ENCODE assay signal across 1 cellular context in the genomic region with DNA sequence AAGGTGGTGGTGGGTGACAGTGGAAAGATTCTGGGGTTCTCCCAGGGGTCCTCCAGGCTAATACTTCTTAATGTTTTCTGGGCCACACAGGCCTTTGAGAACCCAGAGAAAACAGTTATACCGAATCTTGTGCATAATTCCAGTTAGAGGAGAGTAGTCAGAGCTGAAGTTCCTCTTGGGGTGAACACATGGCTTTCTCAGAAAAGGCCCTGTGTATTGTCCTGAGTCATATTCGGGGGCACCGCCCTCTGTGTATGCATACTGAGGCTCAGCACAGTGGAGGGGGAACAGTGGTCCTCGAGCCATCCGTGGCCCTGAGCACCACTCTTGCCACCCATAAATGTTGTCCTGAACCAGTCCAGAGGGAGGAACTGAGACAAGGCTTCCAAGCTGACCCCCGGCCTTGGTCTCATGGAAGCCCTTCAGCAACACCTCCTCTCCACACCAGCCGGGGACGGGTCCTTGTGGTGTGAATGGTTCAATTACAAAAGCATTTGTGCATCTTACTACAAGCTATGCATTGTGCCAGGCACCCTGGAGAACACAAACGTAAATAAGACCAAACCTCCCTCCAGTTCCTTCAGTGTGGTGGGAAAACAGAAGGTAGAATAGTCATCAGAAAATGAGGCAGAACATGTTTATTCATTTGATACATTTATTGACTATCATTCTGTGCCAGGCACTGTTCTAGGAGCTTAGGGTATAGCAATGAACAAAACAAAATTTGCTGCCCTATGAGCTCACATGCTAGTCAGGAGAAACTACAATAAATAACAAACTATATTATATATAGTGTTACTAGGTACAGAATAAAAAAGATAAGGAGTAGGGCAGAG.
TF ChIP-seq lines count a peak whose summit lies in the region.

No MANE protein-coding gene starts in this region.

TF ChIP-seq in HepG2, 621 proteins besides CTCF, POLR2A, EP300 and RAD21 (continued from another document and continues in another):
- TF ChIP-seq, protein P1, sequence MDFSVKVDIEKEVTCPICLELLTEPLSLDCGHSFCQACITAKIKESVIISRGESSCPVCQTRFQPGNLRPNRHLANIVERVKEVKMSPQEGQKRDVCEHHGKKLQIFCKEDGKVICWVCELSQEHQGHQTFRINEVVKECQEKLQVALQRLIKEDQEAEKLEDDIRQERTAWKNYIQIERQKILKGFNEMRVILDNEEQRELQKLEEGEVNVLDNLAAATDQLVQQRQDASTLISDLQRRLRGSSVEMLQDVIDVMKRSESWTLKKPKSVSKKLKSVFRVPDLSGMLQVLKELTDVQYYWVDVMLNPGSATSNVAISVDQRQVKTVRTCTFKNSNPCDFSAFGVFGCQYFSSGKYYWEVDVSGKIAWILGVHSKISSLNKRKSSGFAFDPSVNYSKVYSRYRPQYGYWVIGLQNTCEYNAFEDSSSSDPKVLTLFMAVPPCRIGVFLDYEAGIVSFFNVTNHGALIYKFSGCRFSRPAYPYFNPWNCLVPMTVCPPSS (IDR thresholded peaks at IDR 0.05) = no peak
- TF ChIP-seq SALL2 (CRISPR knock-in tag; IDR thresholded peaks at IDR 0.05) (0 out of 2 replicates have a peak, but pooled peaks have one; percentile 25), FOSL1 (CRISPR knock-in tag; IDR thresholded peaks at IDR 0.05; ENCODE audit: borderline replicate concordance) (0 out of 2 replicates have a peak, but pooled peaks have one; percentile 22), ZNF570 (CRISPR knock-in tag; IDR thresholded peaks at IDR 0.05; ENCODE audit: borderline replicate concordance) (no peak), HOXA3 (CRISPR knock-in tag; IDR thresholded peaks at IDR 0.05) (peak; percentile 51; the same call in 1 of the 2 replicates), KMT2B (CRISPR knock-in tag; IDR thresholded peaks at IDR 0.05) (no peak), ZNF674 (CRISPR knock-in tag; IDR thresholded peaks at IDR 0.05; ENCODE audit: low read depth) (no peak), HNRNPH1 (optimal IDR thresholded peaks at IDR 0.05; ENCODE audit: low read depth, low read length) (no peak), ZNF781 (CRISPR knock-in tag; IDR thresholded peaks at IDR 0.05; ENCODE audit: borderline replicate concordance, not compliant biosample characterization) (peak; percentile 31), GABPA (IDR thresholded peaks at IDR 0.05; ENCODE audit: low read depth, low read length) (no peak), GABPA (CRISPR knock-in tag; IDR thresholded peaks at IDR 0.05; ENCODE audit: low read depth) (no peak), SP2 (CRISPR knock-in tag; IDR thresholded peaks at IDR 0.05) (0 out of 2 replicates have a peak, but pooled peaks have one; percentile 1), RCOR2 (CRISPR knock-in tag; IDR thresholded peaks at IDR 0.05) (0 out of 2 replicates have a peak, but pooled peaks have one; percentile 11), SYNCRIP (IDR thresholded peaks at IDR 0.05; ENCODE audit: insufficient read depth, low read depth, low read length) (no peak), ZNF589 (CRISPR knock-in tag; conservative IDR thresholded peaks at IDR 0.05) (peak; percentile 86), ZNF432 (CRISPR knock-in tag; IDR thresholded peaks at IDR 0.05; ENCODE audit: borderline replicate concordance) (no peak), ZNF720 (CRISPR knock-in tag; IDR thresholded peaks at IDR 0.05) (0 out of 2 replicates have a peak, but pooled peaks have one; percentile 84), NR3C1 (CRISPR knock-in tag; IDR thresholded peaks at IDR 0.05) (no peak), ZNF136 (CRISPR knock-in tag; IDR thresholded peaks at IDR 0.05; ENCODE audit: low read depth) (no peak), RBFOX2 (IDR thresholded peaks at IDR 0.05; ENCODE audit: low read depth, low read length) (peak; percentile 78), CC2D1A (CRISPR knock-in tag; IDR thresholded peaks at IDR 0.05) (peak; percentile 94; the same call in 1 of the 2 replicates), ZNF34 (CRISPR knock-in tag; IDR thresholded peaks at IDR 0.05; ENCODE audit: borderline replicate concordance) (0 out of 2 replicates have a peak, but pooled peaks have one; percentile 59), FLYWCH1 (CRISPR knock-in tag; IDR thresholded peaks at IDR 0.05) (0 out of 2 replicates have a peak, but pooled peaks have one; percentile 78), JUNB (CRISPR knock-in tag; IDR thresholded peaks at IDR 0.05; ENCODE audit: borderline replicate concordance) (0 out of 2 replicates have a peak, but pooled peaks have one; percentile 5), ZNF878 (CRISPR knock-in tag; IDR thresholded peaks at IDR 0.05) (no peak), PTBP1 (IDR thresholded peaks at IDR 0.05; ENCODE audit: low read depth, low read length, poor library complexity, severe bottlenecking) (no peak), ZNF562 (CRISPR knock-in tag; IDR thresholded peaks at IDR 0.05; ENCODE audit: borderline replicate concordance) (peak; percentile 84)
- TF ChIP-seq, protein P2, sequence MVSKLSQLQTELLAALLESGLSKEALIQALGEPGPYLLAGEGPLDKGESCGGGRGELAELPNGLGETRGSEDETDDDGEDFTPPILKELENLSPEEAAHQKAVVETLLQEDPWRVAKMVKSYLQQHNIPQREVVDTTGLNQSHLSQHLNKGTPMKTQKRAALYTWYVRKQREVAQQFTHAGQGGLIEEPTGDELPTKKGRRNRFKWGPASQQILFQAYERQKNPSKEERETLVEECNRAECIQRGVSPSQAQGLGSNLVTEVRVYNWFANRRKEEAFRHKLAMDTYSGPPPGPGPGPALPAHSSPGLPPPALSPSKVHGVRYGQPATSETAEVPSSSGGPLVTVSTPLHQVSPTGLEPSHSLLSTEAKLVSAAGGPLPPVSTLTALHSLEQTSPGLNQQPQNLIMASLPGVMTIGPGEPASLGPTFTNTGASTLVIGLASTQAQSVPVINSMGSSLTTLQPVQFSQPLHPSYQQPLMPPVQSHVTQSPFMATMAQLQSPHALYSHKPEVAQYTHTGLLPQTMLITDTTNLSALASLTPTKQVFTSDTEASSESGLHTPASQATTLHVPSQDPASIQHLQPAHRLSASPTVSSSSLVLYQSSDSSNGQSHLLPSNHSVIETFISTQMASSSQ (IDR thresholded peaks at IDR 0.05; ENCODE audit: low read depth) = no peak
- TF ChIP-seq, protein P2 (CRISPR knock-in tag; IDR thresholded peaks at IDR 0.05; ENCODE audit: borderline replicate concordance) = no peak
- TF ChIP-seq, protein P3, sequence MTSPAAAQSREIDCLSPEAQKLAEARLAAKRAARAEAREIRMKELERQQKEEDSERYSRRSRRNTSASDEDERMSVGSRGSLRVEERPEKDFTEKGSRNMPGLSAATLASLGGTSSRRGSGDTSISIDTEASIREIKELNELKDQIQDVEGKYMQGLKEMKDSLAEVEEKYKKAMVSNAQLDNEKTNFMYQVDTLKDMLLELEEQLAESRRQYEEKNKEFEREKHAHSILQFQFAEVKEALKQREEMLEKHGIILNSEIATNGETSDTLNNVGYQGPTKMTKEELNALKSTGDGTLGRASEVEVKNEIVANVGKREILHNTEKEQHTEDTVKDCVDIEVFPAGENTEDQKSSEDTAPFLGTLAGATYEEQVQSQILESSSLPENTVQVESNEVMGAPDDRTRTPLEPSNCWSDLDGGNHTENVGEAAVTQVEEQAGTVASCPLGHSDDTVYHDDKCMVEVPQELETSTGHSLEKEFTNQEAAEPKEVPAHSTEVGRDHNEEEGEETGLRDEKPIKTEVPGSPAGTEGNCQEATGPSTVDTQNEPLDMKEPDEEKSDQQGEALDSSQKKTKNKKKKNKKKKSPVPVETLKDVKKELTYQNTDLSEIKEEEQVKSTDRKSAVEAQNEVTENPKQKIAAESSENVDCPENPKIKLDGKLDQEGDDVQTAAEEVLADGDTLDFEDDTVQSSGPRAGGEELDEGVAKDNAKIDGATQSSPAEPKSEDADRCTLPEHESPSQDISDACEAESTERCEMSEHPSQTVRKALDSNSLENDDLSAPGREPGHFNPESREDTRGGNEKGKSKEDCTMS (CRISPR knock-in tag; conservative IDR thresholded peaks at IDR 0.05) = no peak
- TF ChIP-seq, protein P4, sequence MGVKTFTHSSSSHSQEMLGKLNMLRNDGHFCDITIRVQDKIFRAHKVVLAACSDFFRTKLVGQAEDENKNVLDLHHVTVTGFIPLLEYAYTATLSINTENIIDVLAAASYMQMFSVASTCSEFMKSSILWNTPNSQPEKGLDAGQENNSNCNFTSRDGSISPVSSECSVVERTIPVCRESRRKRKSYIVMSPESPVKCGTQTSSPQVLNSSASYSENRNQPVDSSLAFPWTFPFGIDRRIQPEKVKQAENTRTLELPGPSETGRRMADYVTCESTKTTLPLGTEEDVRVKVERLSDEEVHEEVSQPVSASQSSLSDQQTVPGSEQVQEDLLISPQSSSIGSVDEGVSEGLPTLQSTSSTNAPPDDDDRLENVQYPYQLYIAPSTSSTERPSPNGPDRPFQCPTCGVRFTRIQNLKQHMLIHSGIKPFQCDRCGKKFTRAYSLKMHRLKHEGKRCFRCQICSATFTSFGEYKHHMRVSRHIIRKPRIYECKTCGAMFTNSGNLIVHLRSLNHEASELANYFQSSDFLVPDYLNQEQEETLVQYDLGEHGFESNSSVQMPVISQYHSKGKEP (CRISPR knock-in tag; IDR thresholded peaks at IDR 0.05) = no peak
- TF ChIP-seq, protein P5, sequence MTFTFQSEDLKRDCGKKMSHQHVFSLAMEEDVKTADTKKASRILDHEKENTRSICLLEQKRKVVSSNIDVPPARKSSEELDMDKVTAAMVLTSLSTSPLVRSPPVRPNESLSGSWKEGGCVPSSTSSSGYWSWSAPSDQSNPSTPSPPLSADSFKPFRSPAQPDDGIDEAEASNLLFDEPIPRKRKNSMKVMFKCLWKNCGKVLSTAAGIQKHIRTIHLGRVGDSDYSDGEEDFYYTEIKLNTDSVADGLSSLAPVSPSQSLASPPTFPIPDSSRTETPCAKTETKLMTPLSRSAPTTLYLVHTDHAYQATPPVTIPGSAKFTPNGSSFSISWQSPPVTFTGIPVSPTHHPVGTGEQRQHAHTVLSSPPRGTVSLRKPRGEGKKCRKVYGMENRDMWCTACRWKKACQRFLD (CRISPR knock-in tag; IDR thresholded peaks at IDR 0.05; ENCODE audit: borderline replicate concordance) = 0 out of 2 replicates have a peak, but pooled peaks have one; percentile 69
- TF ChIP-seq, protein P6, sequence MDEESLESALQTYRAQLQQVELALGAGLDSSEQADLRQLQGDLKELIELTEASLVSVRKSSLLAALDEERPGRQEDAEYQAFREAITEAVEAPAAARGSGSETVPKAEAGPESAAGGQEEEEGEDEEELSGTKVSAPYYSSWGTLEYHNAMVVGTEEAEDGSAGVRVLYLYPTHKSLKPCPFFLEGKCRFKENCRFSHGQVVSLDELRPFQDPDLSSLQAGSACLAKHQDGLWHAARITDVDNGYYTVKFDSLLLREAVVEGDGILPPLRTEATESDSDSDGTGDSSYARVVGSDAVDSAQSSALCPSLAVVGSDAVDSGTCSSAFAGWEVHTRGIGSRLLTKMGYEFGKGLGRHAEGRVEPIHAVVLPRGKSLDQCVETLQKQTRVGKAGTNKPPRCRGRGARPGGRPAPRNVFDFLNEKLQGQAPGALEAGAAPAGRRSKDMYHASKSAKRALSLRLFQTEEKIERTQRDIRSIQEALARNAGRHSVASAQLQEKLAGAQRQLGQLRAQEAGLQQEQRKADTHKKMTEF (CRISPR knock-in tag; IDR thresholded peaks at IDR 0.05) = 0 out of 2 replicates have a peak, but pooled peaks have one; percentile 16
- TF ChIP-seq, protein P7, sequence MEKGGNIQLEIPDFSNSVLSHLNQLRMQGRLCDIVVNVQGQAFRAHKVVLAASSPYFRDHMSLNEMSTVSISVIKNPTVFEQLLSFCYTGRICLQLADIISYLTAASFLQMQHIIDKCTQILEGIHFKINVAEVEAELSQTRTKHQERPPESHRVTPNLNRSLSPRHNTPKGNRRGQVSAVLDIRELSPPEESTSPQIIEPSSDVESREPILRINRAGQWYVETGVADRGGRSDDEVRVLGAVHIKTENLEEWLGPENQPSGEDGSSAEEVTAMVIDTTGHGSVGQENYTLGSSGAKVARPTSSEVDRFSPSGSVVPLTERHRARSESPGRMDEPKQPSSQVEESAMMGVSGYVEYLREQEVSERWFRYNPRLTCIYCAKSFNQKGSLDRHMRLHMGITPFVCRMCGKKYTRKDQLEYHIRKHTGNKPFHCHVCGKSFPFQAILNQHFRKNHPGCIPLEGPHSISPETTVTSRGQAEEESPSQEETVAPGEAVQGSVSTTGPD (CRISPR knock-in tag; IDR thresholded peaks at IDR 0.05) = no peak
